ENCODE assay signal across 24 cellular contexts in the genomic region with DNA sequence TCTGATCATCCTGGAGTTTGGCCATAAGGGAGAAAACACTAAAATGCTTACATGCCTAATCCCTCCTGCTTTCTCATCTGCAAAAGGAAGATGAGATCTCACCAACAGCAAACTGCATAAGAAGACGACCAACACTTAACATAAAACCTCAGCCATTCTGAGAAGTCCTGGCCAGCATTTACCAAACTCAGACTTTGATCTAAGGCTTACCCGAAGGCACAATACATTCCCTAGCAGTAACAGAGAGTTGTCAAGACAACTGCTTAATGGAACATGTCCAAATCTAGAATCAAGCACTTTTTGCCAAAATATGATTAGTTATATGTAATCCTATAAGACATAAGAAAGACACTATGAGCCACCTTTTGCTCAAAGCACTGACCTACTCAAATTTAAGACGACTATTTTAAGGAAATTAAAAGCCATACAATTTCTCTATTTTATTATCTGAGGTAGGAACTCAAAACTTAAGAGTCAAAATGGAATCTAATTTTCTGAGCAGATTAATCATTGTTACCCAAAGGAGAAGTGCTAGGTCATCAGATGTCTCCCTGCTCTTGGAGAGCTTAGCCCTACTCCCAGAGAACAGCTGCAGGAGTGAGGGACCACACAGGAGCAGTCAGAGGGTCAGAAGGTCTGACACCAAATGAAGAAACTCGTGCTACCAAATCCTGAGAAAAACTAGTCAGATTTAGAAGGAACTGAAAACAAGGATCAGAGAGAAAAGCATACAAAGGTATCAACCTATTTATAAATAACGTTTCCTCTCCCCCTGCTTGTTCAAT.
"Had no signal": no experiment of that assay in that cellular context is flagged by ENCODE, and none has a peak within 500 bp of the region (broad histone marks: within the 10 kb centered on the region; RNA-seq: fewer than 3 reads in every experiment).

No MANE protein-coding gene starts in this region.

- FAIRE-seq: TTC549 had no signal

- DNase-seq: activated CD4-positive, alpha-beta T cell treated with anti-CD3 and anti-CD28 coated beads, Interleukin-2, amount 10 ng/mL, durations not matched to agents 7 days and 5 days; activated CD4-positive, CD25-positive, alpha-beta regulatory T cell treated with anti-CD3 and anti-CD28 coated beads, Interleukin-2, amount 50 U/mL, for 72 hours; activated CD8-positive, alpha-beta memory T cell treated with anti-CD3 and anti-CD28 coated beads, Interleukin-2, amount 10 ng/mL, durations not matched to agents 7 days and 5 days; activated CD8-positive, alpha-beta T cell treated with anti-CD3 and anti-CD28 coated beads for 36 hours; activated gamma-delta T cell; activated T-cell treated with anti-CD3 and anti-CD28 coated beads for 4 hours; anterior cingulate cortex; caudate nucleus; dermis blood vessel endothelial cell; effector CD8-positive, alpha-beta T cell; heart left ventricle; islet precursor cell; left colon; lower lobe of right lung; naive thymus-derived CD4-positive, alpha-beta T cell; psoas muscle; right lobe of liver; stimulated activated CD4-positive, alpha-beta T cell treated with anti-CD3 and anti-CD28 coated beads, Interleukin-15, amount 100 ng/mL, for 24 hours; stimulated activated naive CD4-positive, alpha-beta T cell; T-helper 1 cell; testis; trophoblast cell; WERI-Rb-1 had no signal
